8 cellular contexts compared by ENCODE assay signal in genomic region chr2:55099878-55100820, GRCh38. TPM values are rescaled to one million over a fixed set of nuclear protein-coding genes. Genes with fewer than 3 reads are reported as not detected.
DNase-seq lines count a peak whose midpoint lies in the region; ATAC-seq and TF ChIP-seq lines count a peak whose summit lies in the region.

No MANE protein-coding gene starts in this region.

- H3K4me3 Mint-ChIP-seq in CD8-positive, alpha-beta memory T cell = no peak overlapping the region

- H3K9me3 ChIP-seq in CD8-positive, alpha-beta memory T cell (ENCODE audit: low read length) = no peaks in the 10 kb centered on the region
- no peaks in the 10 kb centered on the region for H3K9me3 ChIP-seq in osteoblast (ENCODE audit: low read depth, low read length)

- H3K27me3 Mint-ChIP-seq in CD8-positive, alpha-beta memory T cell = peaks cover 0 to 2% of the 10 kb centered on the region in 2 donors

- no peak overlapping the region for H2AFZ ChIP-seq in osteoblast (ENCODE audit: low read length)

- CTCF ChIA-PET in CD8-positive, alpha-beta memory T cell (lab: Charles Lee) = no interaction called here

- H3K27ac Mint-ChIP-seq in CD8-positive, alpha-beta memory T cell = no peak overlapping the region

- ATAC-seq in GM18870 (IDR thresholded peaks at IDR 0.05; ENCODE audit: unreplicated experiment) = no peak

- H3K9me3 Mint-ChIP-seq in CD8-positive, alpha-beta memory T cell = no peaks in the 10 kb centered on the region

- no peaks in the 10 kb centered on the region for H3K79me2 ChIP-seq in osteoblast (ENCODE audit: insufficient read depth, low read length)

- no peak for DNase-seq in CD8-positive, alpha-beta memory T cell
- DNase-seq in NCI-H460 (ENCODE audit: extremely low read depth, low read depth) (peak; percentile 88), dermis blood vessel endothelial cell (peak; percentile 68), osteoblast (ENCODE audit: insufficient read length, low spot score, missing footprints) (no peak), occipital lobe (lab: John Stamatoyannopoulos, UW) (no peak), NCI-H510A treated with DMSO at 0.1 percent for 48 hours (lab: John Stamatoyannopoulos, UW) (no peak), OCI-M2 (lab: John Stamatoyannopoulos, UW; ENCODE audit: unreplicated experiment) (no peak)

- no peaks in the 10 kb centered on the region for H3K27me3 ChIP-seq in CD8-positive, alpha-beta memory T cell (ENCODE audit: insufficient read depth, low read length, poor library complexity, severe bottlenecking)
- no peaks in the 10 kb centered on the region for H3K27me3 ChIP-seq in osteoblast (ENCODE audit: insufficient read depth, low read length)

- TF ChIP-seq CTCF in osteoblast (IDR thresholded peaks at IDR 0.05; ENCODE audit: extremely low read depth, low read depth, low read length) = no peak

- H3K4me2 ChIP-seq in osteoblast (ENCODE audit: insufficient read depth, low read length) = peak overlapping the region; percentile 73

- no peaks in the 10 kb centered on the region for H3K4me1 Mint-ChIP-seq in CD8-positive, alpha-beta memory T cell

- POLR2A ChIA-PET in CD8-positive, alpha-beta memory T cell (lab: Charles Lee) = no interaction called here

- H3K4me3 ChIP-seq in CD8-positive, alpha-beta memory T cell (ENCODE audit: low read length) = no peak overlapping the region
- peak overlapping the region; percentile 46 for H3K4me3 ChIP-seq in osteoblast (ENCODE audit: insufficient read depth, low read length)

- no peaks in the 10 kb centered on the region for H3K36me3 ChIP-seq in CD8-positive, alpha-beta memory T cell (ENCODE audit: insufficient read depth, low read length)
- H3K36me3 ChIP-seq in osteoblast (ENCODE audit: insufficient read depth, low read length) = no peaks in the 10 kb centered on the region

- H3K27ac ChIP-seq in CD8-positive, alpha-beta memory T cell (ENCODE audit: low read depth, low read length) = peak overlapping the region; percentile 21
- peak overlapping the region; percentile 91 for H3K27ac ChIP-seq in osteoblast (ENCODE audit: low read depth, low read length)

- H3K36me3 Mint-ChIP-seq in CD8-positive, alpha-beta memory T cell = no peaks in the 10 kb centered on the region

- no peaks in the 10 kb centered on the region for H4K20me1 ChIP-seq in osteoblast (ENCODE audit: insufficient read depth, low read length)

- no peaks in the 10 kb centered on the region for H3K4me1 ChIP-seq in CD8-positive, alpha-beta memory T cell (ENCODE audit: insufficient read depth, low read length)
- peaks cover 62% of the 10 kb centered on the region for H3K4me1 ChIP-seq in osteoblast (ENCODE audit: insufficient read depth, low read length)

RNA-seq across cellular contexts. Expression of gene RTN4, which starts 49.9 kb away (rescaled TPM):
- total RNA-seq in CD8-positive, alpha-beta memory T cell = 100 to 1,000 TPM; 105 to 110 TPM
- polyA plus RNA-seq in CD8-positive, alpha-beta memory T cell = 100 TPM
- total RNA-seq in NCI-H460 (2014; rRNA removed; shearing (Covaris generic)) = 302 and 305 TPM in 2 replicates
- polyA plus RNA-seq in NCI-H460 (2014; cell fraction: nucleus; rRNA removed) = 243 and 252 TPM in 2 replicates
- 118 and 312 TPM in 2 replicates for total RNA-seq in dermis blood vessel endothelial cell
- 316 and 355 TPM in 2 replicates for total RNA-seq in osteoblast
- 588 TPM for total RNA-seq in occipital lobe

Comparison
In these comparisons a context has a peak if more than half of its experiments do, and no peak if none do; other contexts are left out.
1. DNase-seq: peak in NCI-H460 (single experiment) and dermis blood vessel endothelial cell (single experiment); none in CD8-positive, alpha-beta memory T cell (0 of 5), osteoblast (single experiment), occipital lobe (single experiment), NCI-H510A treated with DMSO at 0.1 percent for 48 hours (single experiment) and OCI-M2 (single experiment).